ENCODE assay signal across 12 cellular contexts in the genomic region with DNA sequence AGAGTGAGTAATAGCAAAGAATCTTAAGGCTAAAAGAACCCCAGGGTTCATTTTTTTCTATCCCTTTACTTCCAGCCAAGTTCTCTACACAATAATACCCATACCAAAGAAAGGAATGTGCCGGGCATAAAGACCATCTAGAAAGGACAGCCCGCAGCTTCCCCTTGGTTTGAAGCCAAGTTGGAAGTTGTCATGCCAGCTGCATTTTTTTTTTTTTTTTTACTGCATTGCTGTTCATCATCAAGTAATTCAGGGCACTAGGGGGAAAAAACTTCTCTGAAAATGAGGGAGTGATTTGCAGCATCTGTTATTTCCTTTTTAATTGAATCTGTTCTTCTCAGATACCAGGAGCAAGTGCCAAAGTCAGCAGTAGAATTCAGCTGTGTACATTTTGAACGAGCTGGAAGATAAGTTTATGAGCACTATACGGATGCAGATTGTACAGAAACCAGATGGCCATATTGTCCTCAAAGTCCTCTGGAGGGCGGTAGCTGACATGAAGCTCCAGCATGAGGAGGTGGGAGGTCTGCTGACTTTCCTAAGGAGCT. TPM values are rescaled to one million over a fixed set of nuclear protein-coding genes. Genes with fewer than 3 reads are reported as not detected.
DNase-seq lines count a peak whose midpoint lies in the region; ATAC-seq and TF ChIP-seq lines count a peak whose summit lies in the region.
"Had no signal": no experiment of that assay in that cellular context is flagged by ENCODE, and none has a peak within 500 bp of the region (broad histone marks: within the 10 kb centered on the region; RNA-seq: fewer than 3 reads in every experiment).

No MANE protein-coding gene starts in this region.

- no peaks in the 10 kb centered on the region for H3K27me3 ChIP-seq in PC-3 (ENCODE audit: low read length)
- H3K27me3 ChIP-seq in endodermal cell (ENCODE audit: control insufficient read depth, insufficient read depth, low read length, poor library complexity, severe bottlenecking): no peaks in the 10 kb centered on the region
- no peaks in the 10 kb centered on the region for H3K27me3 ChIP-seq in transverse colon
- H3K27me3 ChIP-seq: ovary, tibial nerve had no signal

- H3K9me3 ChIP-seq in PC-3 (ENCODE audit: low read length) (no peaks in the 10 kb centered on the region), endodermal cell (ENCODE audit: control insufficient read depth, low read length) (no peaks in the 10 kb centered on the region), transverse colon (no peaks in the 10 kb centered on the region)
- H3K9me3 ChIP-seq: ovary, tibial nerve had no signal

- H3K9ac ChIP-seq in PC-3 (ENCODE audit: low read length): no peak overlapping the region
- no peak overlapping the region for H3K9ac ChIP-seq in endodermal cell (ENCODE audit: extremely low read depth, low read length, poor library complexity, severe bottlenecking)

- CTCF ChIA-PET in PC-3 (lab: Charles Lee): interaction anchor here (0.6 to 0.7 kb wide), 2 partner anchors 10 to 30 kb away, joined by 4 to 5 read pairs; no protein-coding TSS in a partner anchor

- DNase-seq in NCI-H2171 treated with DMSO at 0.1 percent for 48 hours (lab: John Stamatoyannopoulos, UW) (peak; percentile 60), NCI-H2171 (lab: John Stamatoyannopoulos, UW) (no peak), PC-3 (peak; percentile 78), endodermal cell (no peak), skeletal muscle cell (ENCODE audit: low read depth) (peak; percentile 47), transverse colon (no peak), activated gamma-delta T cell (lab: John Stamatoyannopoulos, UW) (no peak)
- no peak for DNase-seq in NK-92 treated with Interleukin-12 subunit alpha and Interleukin-12 subunit beta, amount 100 ng/mL, for 24 hours (lab: John Stamatoyannopoulos, UW)
- DNase-seq: activated T-cell treated with anti-CD3 and anti-CD28 coated beads, Interleukin-2, amount 50 U/mL, for 72 hours; ovary had no signal

- BruUV-seq in PC-3 (replicated peaks; lab: Mats Ljungman, UMichigan): no TSS peak

- 0 out of 2 replicates have a peak, but pooled peaks have one; percentile 32 for TF ChIP-seq CTCF in PC-3 (conservative IDR thresholded peaks at IDR 0.05; ENCODE audit: low read depth, low read length)
- TF ChIP-seq CTCF in endodermal cell (conservative IDR thresholded peaks at IDR 0.05): peak; percentile 51
- TF ChIP-seq CTCF in transverse colon (IDR thresholded peaks at IDR 0.05): no peak

- no peak overlapping the region for H2AFZ ChIP-seq in PC-3 (ENCODE audit: low read length)

- H3K36me3 ChIP-seq in PC-3 (ENCODE audit: low read depth, low read length) (no peaks in the 10 kb centered on the region), endodermal cell (ENCODE audit: control insufficient read depth, insufficient read depth, low read length) (no peaks in the 10 kb centered on the region), transverse colon (no peaks in the 10 kb centered on the region)
- H3K36me3 ChIP-seq: ovary, tibial nerve had no signal

- no peaks in the 10 kb centered on the region for H3K36me3 Mint-ChIP-seq in endodermal cell (ENCODE audit: low read depth)

- in situ Hi-C loops in transverse colon (cut with MboI; ENCODE audit: low pct_ligation_motif_present in 1 of 4, low pct_unique_long_range_greater_than_20kb in 1 of 4, low sequenced_read_pairs in 3 of 4): no loop called here

- no peaks in the 10 kb centered on the region for H3K9me2 ChIP-seq in PC-3 (replicated peaks; ENCODE audit: low read length)

- no peak overlapping the region for H3K4me3 Mint-ChIP-seq in endodermal cell
- H3K4me3 Mint-ChIP-seq: activated T-cell treated with anti-CD3 and anti-CD28 coated beads, Interleukin-2, amount 50 U/mL, for 72 hours had no signal

- H3K4me2 ChIP-seq in PC-3 (ENCODE audit: low read length): no peak overlapping the region

- TF ChIP-seq POLR2A in transverse colon (IDR thresholded peaks at IDR 0.05): no peak

- H3K79me2 ChIP-seq in PC-3 (ENCODE audit: low read length): peaks cover 34% of the 10 kb centered on the region

- intact Hi-C loops in PC-3 (cut with micrococcal nuclease) (no loop called here), transverse colon (cut with DNase I; ENCODE audit: low total_unique reads) (no loop called here)

- peaks cover 30% of the 10 kb centered on the region for H3K4me1 Mint-ChIP-seq in endodermal cell

- H3K4me3 ChIP-seq in PC-3 (ENCODE audit: low read length) (no peak overlapping the region), endodermal cell (ENCODE audit: low read length) (no peak overlapping the region), skeletal muscle cell (ENCODE audit: low read depth, low read length) (no peak overlapping the region), transverse colon (no peak overlapping the region)
- H3K4me3 ChIP-seq: ovary, tibial nerve had no signal

- WGBS in endodermal cell (ENCODE audit: insufficient coverage in 1 of 2, insufficient read length in 1 of 2), 2 experiments: 81 to 95% methylated on average over 3 to 5 of the region's 5 CpGs
- 23 to 35% methylated on average over 2 to 5 of the region's 5 CpGs for WGBS in transverse colon (ENCODE audit: low coverage in 1 of 2), 2 donors

- no peaks in the 10 kb centered on the region for H4K20me1 ChIP-seq in PC-3 (ENCODE audit: low read length)

- ATAC-seq in PC-3: no peak
- ATAC-seq: activated T-cell treated with anti-CD3 and anti-CD28 coated beads, Interleukin-2, amount 50 U/mL, for 72 hours had no signal

- H3K9me3 Mint-ChIP-seq in endodermal cell: no peaks in the 10 kb centered on the region
- H3K9me3 Mint-ChIP-seq: activated T-cell treated with anti-CD3 and anti-CD28 coated beads, Interleukin-2, amount 50 U/mL, for 72 hours had no signal

- peaks cover 4% of the 10 kb centered on the region for H3F3A ChIP-seq in PC-3 (ENCODE audit: low read length, unreplicated experiment)

- POLR2A ChIA-PET in PC-3 (lab: Charles Lee; ENCODE audit: unreplicated experiment): no interaction called here

- no peak overlapping the region for H3K27ac ChIP-seq in PC-3 (ENCODE audit: low read length)
- H3K27ac ChIP-seq in endodermal cell (ENCODE audit: low read depth, low read length): no peak overlapping the region
- H3K27ac ChIP-seq in transverse colon: no peak overlapping the region
- H3K27ac ChIP-seq: 22Rv1, ovary, tibial nerve had no signal

- H3K27ac Mint-ChIP-seq in endodermal cell: no peak overlapping the region
- H3K27ac Mint-ChIP-seq: activated T-cell treated with anti-CD3 and anti-CD28 coated beads, Interleukin-2, amount 50 U/mL, for 72 hours had no signal

- H3K27me3 Mint-ChIP-seq in endodermal cell (ENCODE audit: insufficient read depth): peaks cover 12% of the 10 kb centered on the region

- H3K4me1 ChIP-seq in PC-3 (ENCODE audit: insufficient read depth, low read length) (peaks cover 40% of the 10 kb centered on the region), endodermal cell (ENCODE audit: control insufficient read depth, insufficient read depth, low read length) (peaks cover 10% of the 10 kb centered on the region), transverse colon (peaks cover 0 to 11% (median 5%) of the 10 kb centered on the region in 4 donors)

- no peak for TF ChIP-seq EP300 in transverse colon (IDR thresholded peaks at IDR 0.05; ENCODE audit: low read depth)

RNA-seq across cellular contexts. Expression of a gene that starts 56.4 kb away (rescaled TPM):
- total RNA-seq in PC-3 (2014; rRNA removed) (148 and 178 TPM in 2 replicates), endodermal cell (1 to 10 TPM; 6.0 to 9.0 TPM), transverse colon (100 to 1,000 TPM in 1 of 4 donors, 10 to 100 TPM in 1, 1 to 10 TPM in 2; 2.0 to 101 (median 17.0) TPM)
- polyA plus RNA-seq in endodermal cell (2013, experiment 1 of 2): 3.4 TPM
- 3.7 TPM for polyA plus RNA-seq in endodermal cell (2013, experiment 2 of 2)

Comparison
In these comparisons a context has a peak if more than half of its experiments do, and no peak if none do; other contexts are left out.
1. DNase-seq: peak in NCI-H2171 treated with DMSO at 0.1 percent for 48 hours (single experiment), PC-3 (single experiment) and skeletal muscle cell (single experiment); none in NCI-H2171 (single experiment), endodermal cell (single experiment), NK-92 treated with Interleukin-12 subunit alpha and Interleukin-12 subunit beta, amount 100 ng/mL, for 24 hours (single experiment), transverse colon (single experiment) and activated gamma-delta T cell (single experiment).
2. CTCF ChIP-seq: peak in PC-3 (single experiment) and endodermal cell (single experiment); none in transverse colon (0 of 5).